ENCODE assay signal across 8 cellular contexts in genomic region chr20:326645-327031, GRCh38. TPM values are rescaled to one million over a fixed set of nuclear protein-coding genes. Genes with fewer than 3 reads are reported as not detected.
DNase-seq lines count a peak whose midpoint lies in the region; ATAC-seq and TF ChIP-seq lines count a peak whose summit lies in the region.

No MANE protein-coding gene starts in this region.

- intact Hi-C loops in activated CD4-positive, alpha-beta T cell treated with anti-CD3 and anti-CD28 coated beads for 36 hours (cut with DNase I, micrococcal nuclease) = loop anchor here (1.0 to 5.0 kb wide), 5 partner anchors 29 to 506 kb away; partner anchors contain the start of genes FAM110A (in 1 of the 2), RBCK1 (in 1 of the 2) and ZCCHC3 (in 1 of the 2)

- H2AFZ ChIP-seq in neural progenitor cell (replicated peaks) = no peak overlapping the region

- H3K4me3 ChIP-seq in SJSA1 (peak overlapping the region; percentile 83), neural progenitor cell (peak overlapping the region; percentile 97)

- H3K9me3 ChIP-seq in SJSA1 (replicated peaks) (no peaks in the 10 kb centered on the region; the same call in 1 of the 2 replicates), neural progenitor cell (ENCODE audit: low read depth) (no peaks in the 10 kb centered on the region)

- no peaks in the 10 kb centered on the region for H3K9me3 Mint-ChIP-seq in activated CD4-positive, alpha-beta T cell treated with anti-CD3 and anti-CD28 coated beads for 36 hours (ENCODE audit: low read depth)
- peaks cover 2% of the 10 kb centered on the region for H3K9me3 Mint-ChIP-seq in neural progenitor cell

- TF ChIP-seq CTCF in neural progenitor cell (IDR thresholded peaks at IDR 0.05) = peak; percentile 24

- H3K4me3 Mint-ChIP-seq in activated CD4-positive, alpha-beta T cell treated with anti-CD3 and anti-CD28 coated beads for 36 hours = peak overlapping the region; percentile 73
- peak overlapping the region; percentile 94 for H3K4me3 Mint-ChIP-seq in neural progenitor cell

- H4K20me1 ChIP-seq in neural progenitor cell (ENCODE audit: low read depth) = peaks cover 43% of the 10 kb centered on the region

- H3K27ac ChIP-seq in SJSA1 = no peak overlapping the region
- peak overlapping the region; percentile 92 for H3K27ac ChIP-seq in neural progenitor cell

- CTCF ChIA-PET in activated CD4-positive, alpha-beta T cell treated with anti-CD3 and anti-CD28 coated beads for 36 hours (lab: Charles Lee) = no interaction called here

- peak overlapping the region; percentile 80 for H3K4me2 ChIP-seq in neural progenitor cell

- POLR2A ChIA-PET in activated CD4-positive, alpha-beta T cell treated with anti-CD3 and anti-CD28 coated beads for 36 hours (lab: Charles Lee) = interaction anchor here (0.6 kb wide), 1 partner anchor 99 kb away, joined by 4 read pairs; no protein-coding TSS in a partner anchor

- peaks cover 65% of the 10 kb centered on the region for H3K79me2 ChIP-seq in neural progenitor cell (ENCODE audit: low read depth)

- H3K36me3 ChIP-seq in SJSA1 (peaks cover 14% of the 10 kb centered on the region), neural progenitor cell (no peaks in the 10 kb centered on the region)

- DNase-seq in activated CD4-positive, alpha-beta T cell treated with anti-CD3 and anti-CD28 coated beads for 36 hours = no peak
- DNase-seq in activated CD4-positive, alpha-beta T cell treated with anti-CD3 and anti-CD28 coated beads, Interleukin-2, amount 50 U/mL, for 1 hour = no peak
- peak in 1 of 2 experiments; percentile 65 for DNase-seq in SJSA1 (ENCODE audit: low read depth in 1 of 2, low spot score in 2 of 2)
- peak; percentile 64 to 69 for DNase-seq in erythroblast (lab: John Stamatoyannopoulos, UW)
- DNase-seq in neural progenitor cell (ENCODE audit: low spot score) = peak; percentile 73
- no peak for DNase-seq in NCI-H1694 treated with DMSO at 0.1 percent for 48 hours (lab: John Stamatoyannopoulos, UW)
- DNase-seq in cerebellar nuclear complex (lab: John Stamatoyannopoulos, UW) = no peak

- H3K36me3 Mint-ChIP-seq in activated CD4-positive, alpha-beta T cell treated with anti-CD3 and anti-CD28 coated beads for 36 hours (ENCODE audit: low read depth) = peaks cover 2% of the 10 kb centered on the region
- peaks cover 16% of the 10 kb centered on the region for H3K36me3 Mint-ChIP-seq in neural progenitor cell

- H3K4me1 Mint-ChIP-seq in activated CD4-positive, alpha-beta T cell treated with anti-CD3 and anti-CD28 coated beads for 36 hours = peaks cover 20% of the 10 kb centered on the region
- H3K4me1 Mint-ChIP-seq in neural progenitor cell = peaks cover 45% of the 10 kb centered on the region

- H3K27me3 ChIP-seq in SJSA1 (replicated peaks) (no peaks in the 10 kb centered on the region), neural progenitor cell (no peaks in the 10 kb centered on the region)

- H3F3A ChIP-seq in neural progenitor cell (ENCODE audit: low read depth) = peaks cover 61% of the 10 kb centered on the region

- peaks cover 44% of the 10 kb centered on the region for H3K4me1 ChIP-seq in SJSA1 (replicated peaks)
- H3K4me1 ChIP-seq in neural progenitor cell = peaks cover 27% of the 10 kb centered on the region

- no peak for ATAC-seq in activated CD4-positive, alpha-beta T cell treated with anti-CD3 and anti-CD28 coated beads for 36 hours
- ATAC-seq in HG02981 (IDR thresholded peaks at IDR 0.05; ENCODE audit: unreplicated experiment) = no peak

- no peak overlapping the region for H3K27ac Mint-ChIP-seq in activated CD4-positive, alpha-beta T cell treated with anti-CD3 and anti-CD28 coated beads for 36 hours
- H3K27ac Mint-ChIP-seq in neural progenitor cell = no peak overlapping the region

- peak; percentile 28 for TF ChIP-seq POLR2A in erythroblast (IDR thresholded peaks at IDR 0.05; ENCODE audit: low read length)

- H3K27me3 Mint-ChIP-seq in activated CD4-positive, alpha-beta T cell treated with anti-CD3 and anti-CD28 coated beads for 36 hours = no peaks in the 10 kb centered on the region
- peaks cover 11% of the 10 kb centered on the region for H3K27me3 Mint-ChIP-seq in neural progenitor cell (ENCODE audit: insufficient read depth, low read depth)

- H3K9ac ChIP-seq in neural progenitor cell = peak overlapping the region; percentile 31

RNA-seq across cellular contexts. Expression of gene SOX12, which starts 1.3 kb away (rescaled TPM):
- 1 to 10 TPM; 8.1 to 8.5 TPM for total RNA-seq in activated CD4-positive, alpha-beta T cell treated with anti-CD3 and anti-CD28 coated beads for 36 hours
- 3.6 TPM in 2 replicates for total RNA-seq in SJSA1 (2014; rRNA removed; shearing (Covaris generic))
- total RNA-seq in neural progenitor cell (ENCODE audit: low replicate concordance) = 5.3 and 26.6 TPM in 2 replicates

RNA-seq across cellular contexts. Expression of gene NRSN2, which starts 20.3 kb away (rescaled TPM):
- total RNA-seq in activated CD4-positive, alpha-beta T cell treated with anti-CD3 and anti-CD28 coated beads for 36 hours = 1 to 10 TPM; 5.2 to 7.5 TPM
- 37.5 and 43.1 TPM in 2 replicates for total RNA-seq in SJSA1 (2014; rRNA removed; shearing (Covaris generic))
- 8.8 and 20.1 TPM in 2 replicates for total RNA-seq in neural progenitor cell (ENCODE audit: low replicate concordance)

RNA-seq across cellular contexts. Expression of gene ZCCHC3, which starts 29.3 kb away (rescaled TPM):
- total RNA-seq in activated CD4-positive, alpha-beta T cell treated with anti-CD3 and anti-CD28 coated beads for 36 hours = 10 to 100 TPM; 15.6 to 16.4 TPM
- total RNA-seq in SJSA1 (2014; rRNA removed; shearing (Covaris generic)) = 25.2 and 29.4 TPM in 2 replicates
- total RNA-seq in neural progenitor cell (ENCODE audit: low replicate concordance) = 24.2 and 43.4 TPM in 2 replicates

RNA-seq across cellular contexts. Expression of gene C20orf96, which starts 36.1 kb away (rescaled TPM):
- 1 to 10 TPM; 7.0 to 8.1 TPM for total RNA-seq in activated CD4-positive, alpha-beta T cell treated with anti-CD3 and anti-CD28 coated beads for 36 hours
- total RNA-seq in SJSA1 (2014; rRNA removed; shearing (Covaris generic)) = 0.58 and 0.85 TPM in 2 replicates
- 5.0 and 6.0 TPM in 2 replicates for total RNA-seq in neural progenitor cell (ENCODE audit: low replicate concordance)

RNA-seq across cellular contexts. Expression of gene TRIB3, which starts 53.9 kb away (rescaled TPM):
- total RNA-seq in activated CD4-positive, alpha-beta T cell treated with anti-CD3 and anti-CD28 coated beads for 36 hours = 10 to 100 TPM; 60.9 to 63.0 TPM
- 29.0 and 37.2 TPM in 2 replicates for total RNA-seq in SJSA1 (2014; rRNA removed; shearing (Covaris generic))
- 0.43 and 3.7 TPM in 2 replicates for total RNA-seq in neural progenitor cell (ENCODE audit: low replicate concordance)

Comparison
In these comparisons a context has a peak if more than half of its experiments do, and no peak if none do; other contexts are left out.
1. DNase-seq: peak in erythroblast (2 of 2) and neural progenitor cell (single experiment); none in activated CD4-positive, alpha-beta T cell treated with anti-CD3 and anti-CD28 coated beads for 36 hours (single experiment), activated CD4-positive, alpha-beta T cell treated with anti-CD3 and anti-CD28 coated beads, Interleukin-2, amount 50 U/mL, for 1 hour (single experiment), NCI-H1694 treated with DMSO at 0.1 percent for 48 hours (single experiment) and cerebellar nuclear complex (0 of 2).